Comparison of ENCODE assay signal across 13 cellular contexts in genomic region chr11:2388431-2389024, GRCh38. TPM values are rescaled to one million over a fixed set of nuclear protein-coding genes. Genes with fewer than 3 reads are reported as not detected.
DNase-seq lines count a peak whose midpoint lies in the region; ATAC-seq and TF ChIP-seq lines count a peak whose summit lies in the region.
"Had no signal": no experiment of that assay in that cellular context is flagged by ENCODE, and none has a peak within 500 bp of the region (broad histone marks: within the 10 kb centered on the region; RNA-seq: fewer than 3 reads in every experiment).

No MANE protein-coding gene starts in this region.

- intact Hi-C loops in heart right ventricle (cut with DNase I), result no loop called here
- intact Hi-C loops in cardiac septum (cut with DNase I), result no loop called here
- intact Hi-C loops in uterus (cut with DNase I; ENCODE audit: low total_unique reads), result no loop called here

- H3K4me1 Mint-ChIP-seq in effector memory CD8-positive, alpha-beta T cell (ENCODE audit: low read depth in 2 of 2), result peaks cover 58 to 65% of the 10 kb centered on the region in 2 donors
- peaks cover 35% of the 10 kb centered on the region for H3K4me1 Mint-ChIP-seq in neural progenitor cell
- H3K4me1 Mint-ChIP-seq in activated T-cell treated with anti-CD3 and anti-CD28 coated beads, Interleukin-2, amount 50 U/mL, for 24 hours (ENCODE audit: low read depth), result peaks cover 57% of the 10 kb centered on the region

- peaks cover 73% of the 10 kb centered on the region for H3K79me2 ChIP-seq in neural progenitor cell (ENCODE audit: low read depth)

- H3K36me3 ChIP-seq in heart right ventricle, result peaks cover 0 to 76% (median 10%) of the 10 kb centered on the region in 9 donors
- H3K36me3 ChIP-seq in neural progenitor cell, result no peaks in the 10 kb centered on the region
- H3K36me3 ChIP-seq in uterus, result no peaks in the 10 kb centered on the region

- WGBS in heart right ventricle, 2 donors, result 67 to 75% methylated on average over 12 of the region's 12 CpGs

- H3K4me2 ChIP-seq in neural progenitor cell, result no peak overlapping the region

- H3K9me3 ChIP-seq in heart right ventricle (no peaks in the 10 kb centered on the region), neural progenitor cell (ENCODE audit: low read depth) (no peaks in the 10 kb centered on the region), uterus (no peaks in the 10 kb centered on the region)

- no peaks in the 10 kb centered on the region for H3F3A ChIP-seq in neural progenitor cell (ENCODE audit: low read depth)

- H3K27me3 Mint-ChIP-seq in effector memory CD8-positive, alpha-beta T cell, result no peaks in the 10 kb centered on the region
- no peaks in the 10 kb centered on the region for H3K27me3 Mint-ChIP-seq in neural progenitor cell (ENCODE audit: insufficient read depth, low read depth)
- no peaks in the 10 kb centered on the region for H3K27me3 Mint-ChIP-seq in activated T-cell treated with anti-CD3 and anti-CD28 coated beads, Interleukin-2, amount 50 U/mL, for 24 hours
- H3K27me3 Mint-ChIP-seq: progenitor cell of endocrine pancreas had no signal

- H3K4me3 Mint-ChIP-seq in effector memory CD8-positive, alpha-beta T cell, result peak overlapping the region; percentile 70 to 83
- H3K4me3 Mint-ChIP-seq in neural progenitor cell, result peak overlapping the region; percentile 35
- H3K4me3 Mint-ChIP-seq in activated T-cell treated with anti-CD3 and anti-CD28 coated beads, Interleukin-2, amount 50 U/mL, for 24 hours, result no peak overlapping the region
- H3K4me3 Mint-ChIP-seq: activated T-cell treated with anti-CD3 and anti-CD28 coated beads, Interleukin-2, amount 50 U/mL, for 4 hours had no signal

- peaks cover 84% of the 10 kb centered on the region for H3K36me3 Mint-ChIP-seq in effector memory CD8-positive, alpha-beta T cell (ENCODE audit: insufficient read depth)
- H3K36me3 Mint-ChIP-seq in neural progenitor cell, result no peaks in the 10 kb centered on the region
- peaks cover 47% of the 10 kb centered on the region for H3K36me3 Mint-ChIP-seq in activated T-cell treated with anti-CD3 and anti-CD28 coated beads, Interleukin-2, amount 50 U/mL, for 24 hours (ENCODE audit: low read depth)

- H3K9me3 Mint-ChIP-seq in effector memory CD8-positive, alpha-beta T cell, result no peaks in the 10 kb centered on the region
- no peaks in the 10 kb centered on the region for H3K9me3 Mint-ChIP-seq in neural progenitor cell
- no peaks in the 10 kb centered on the region for H3K9me3 Mint-ChIP-seq in activated T-cell treated with anti-CD3 and anti-CD28 coated beads, Interleukin-2, amount 50 U/mL, for 24 hours
- H3K9me3 Mint-ChIP-seq: activated T-cell treated with anti-CD3 and anti-CD28 coated beads, Interleukin-2, amount 50 U/mL, for 4 hours had no signal

- H3K4me3 ChIP-seq in heart right ventricle (no peak overlapping the region), neural progenitor cell (no peak overlapping the region), uterus (no peak overlapping the region)

- no peaks in the 10 kb centered on the region for H3K27me3 ChIP-seq in heart right ventricle
- H3K27me3 ChIP-seq in neural progenitor cell, result no peaks in the 10 kb centered on the region
- no peaks in the 10 kb centered on the region for H3K27me3 ChIP-seq in uterus

- DNase-seq in heart right ventricle (no peak), cardiac septum (ENCODE audit: low spot score) (no peak), neural progenitor cell (ENCODE audit: low spot score) (no peak), uterus (no peak), cerebellar nuclear complex (lab: John Stamatoyannopoulos, UW) (no peak), NCI-H345 treated with DMSO at 0.1 percent for 48 hours (lab: John Stamatoyannopoulos, UW; ENCODE audit: unreplicated experiment) (no peak)
- no peak for DNase-seq in effector memory CD8-positive, alpha-beta T cell
- no peak for DNase-seq in activated T-cell treated with anti-CD3 and anti-CD28 coated beads, Interleukin-2, amount 50 U/mL, for 24 hours
- DNase-seq: activated T-cell treated with anti-CD3 and anti-CD28 coated beads, Interleukin-2, amount 50 U/mL, for 4 hours had no signal

- H3K4me1 ChIP-seq in heart right ventricle, result peaks cover 56 to 96% (median 77%) of the 10 kb centered on the region in 9 donors
- peaks cover 13% of the 10 kb centered on the region for H3K4me1 ChIP-seq in neural progenitor cell
- peaks cover 44 to 85% of the 10 kb centered on the region in 2 donors for H3K4me1 ChIP-seq in uterus

- TF ChIP-seq POLR2A in uterus (IDR thresholded peaks at IDR 0.05), result no peak

- H2AFZ ChIP-seq in neural progenitor cell (replicated peaks), result no peak overlapping the region

- ATAC-seq in heart right ventricle, result no peak
- no peak for ATAC-seq in effector memory CD8-positive, alpha-beta T cell (replicated peaks)
- ATAC-seq: left colon had no signal

- H3K27ac Mint-ChIP-seq in effector memory CD8-positive, alpha-beta T cell, result peak overlapping the region; percentile 93 to 94
- H3K27ac Mint-ChIP-seq in neural progenitor cell, result no peak overlapping the region
- no peak overlapping the region for H3K27ac Mint-ChIP-seq in activated T-cell treated with anti-CD3 and anti-CD28 coated beads, Interleukin-2, amount 50 U/mL, for 24 hours
- H3K27ac Mint-ChIP-seq: progenitor cell of endocrine pancreas had no signal

- no peak for TF ChIP-seq CTCF in heart right ventricle (IDR thresholded peaks at IDR 0.05)
- TF ChIP-seq CTCF in neural progenitor cell (IDR thresholded peaks at IDR 0.05), result no peak
- no peak for TF ChIP-seq CTCF in uterus (IDR thresholded peaks at IDR 0.05)

- H3K9ac ChIP-seq in neural progenitor cell, result no peak overlapping the region

- H4K20me1 ChIP-seq in neural progenitor cell (ENCODE audit: low read depth), result peaks cover 95% of the 10 kb centered on the region

- peak overlapping the region in 9 of 10 donors; percentile 26 to 79 (median 67) for H3K27ac ChIP-seq in heart right ventricle
- no peak overlapping the region for H3K27ac ChIP-seq in neural progenitor cell
- peak overlapping the region; percentile 84 to 91 for H3K27ac ChIP-seq in uterus

RNA-seq across cellular contexts. Expression of gene CD81, which starts 11.4 kb away (rescaled TPM):
- total RNA-seq in heart right ventricle (100 to 1,000 TPM; 461 to 959 (median 513) TPM), cardiac septum (663 TPM), neural progenitor cell (ENCODE audit: low replicate concordance) (87.6 and 181 TPM in 2 replicates), uterus (100 to 1,000 TPM; 394 to 852 (median 626) TPM)
- polyA plus RNA-seq in heart right ventricle, result 100 to 1,000 TPM; 346 to 588 TPM

RNA-seq across cellular contexts. Expression of gene TSSC4, which starts 12.0 kb away (rescaled TPM):
- total RNA-seq in heart right ventricle (10 to 100 TPM; 22.0 to 46.4 (median 29.2) TPM), cardiac septum (36.2 TPM), neural progenitor cell (ENCODE audit: low replicate concordance) (11.1 and 30.2 TPM in 2 replicates), uterus (10 to 100 TPM; 11.0 to 66.5 (median 26.2) TPM)
- polyA plus RNA-seq in heart right ventricle, result 10 to 100 TPM; 56.0 to 72.3 TPM

RNA-seq across cellular contexts. Expression of gene TRPM5, which starts 55.8 kb away (rescaled TPM):
- not detected for total RNA-seq in heart right ventricle
- not detected for polyA plus RNA-seq in heart right ventricle
- total RNA-seq in cardiac septum, result not detected
- total RNA-seq in neural progenitor cell (ENCODE audit: low replicate concordance), result 0.34 TPM in 1 of 2 replicates, not detected in the other
- total RNA-seq in uterus, result under 1 TPM in 1 of 4 donors, not detected in 3; 0.21 TPM
- total RNA-seq: activated T-cell treated with anti-CD3 and anti-CD28 coated beads, Interleukin-2, amount 50 U/mL, for 4 hours; G401; RPMI7951 had no signal

RNA-seq across cellular contexts. Expression of gene KCNQ1, which starts 56.3 kb away (rescaled TPM):
- total RNA-seq in heart right ventricle, result 10 to 100 TPM; 28.9 to 48.2 (median 36.4) TPM
- 10 to 100 TPM; 19.9 to 27.6 TPM for polyA plus RNA-seq in heart right ventricle
- total RNA-seq in cardiac septum, result 43.0 TPM
- 0.11 and 0.99 TPM in 2 replicates for total RNA-seq in neural progenitor cell (ENCODE audit: low replicate concordance)
- total RNA-seq in uterus, result 10 to 100 TPM in 1 of 4 donors, 1 to 10 TPM in 3; 2.6 to 10.4 (median 5.4) TPM
- total RNA-seq: RPMI7951 had no signal

Comparison
In these comparisons a context has a peak if more than half of its experiments do, and no peak if none do; other contexts are left out.
1. H3K27ac Mint-ChIP-seq: peak in effector memory CD8-positive, alpha-beta T cell (2 of 2); none in neural progenitor cell (single experiment) and activated T-cell treated with anti-CD3 and anti-CD28 coated beads, Interleukin-2, amount 50 U/mL, for 24 hours (single experiment).